Comparison of ENCODE assay signal across 12 cellular contexts in the genomic region with DNA sequence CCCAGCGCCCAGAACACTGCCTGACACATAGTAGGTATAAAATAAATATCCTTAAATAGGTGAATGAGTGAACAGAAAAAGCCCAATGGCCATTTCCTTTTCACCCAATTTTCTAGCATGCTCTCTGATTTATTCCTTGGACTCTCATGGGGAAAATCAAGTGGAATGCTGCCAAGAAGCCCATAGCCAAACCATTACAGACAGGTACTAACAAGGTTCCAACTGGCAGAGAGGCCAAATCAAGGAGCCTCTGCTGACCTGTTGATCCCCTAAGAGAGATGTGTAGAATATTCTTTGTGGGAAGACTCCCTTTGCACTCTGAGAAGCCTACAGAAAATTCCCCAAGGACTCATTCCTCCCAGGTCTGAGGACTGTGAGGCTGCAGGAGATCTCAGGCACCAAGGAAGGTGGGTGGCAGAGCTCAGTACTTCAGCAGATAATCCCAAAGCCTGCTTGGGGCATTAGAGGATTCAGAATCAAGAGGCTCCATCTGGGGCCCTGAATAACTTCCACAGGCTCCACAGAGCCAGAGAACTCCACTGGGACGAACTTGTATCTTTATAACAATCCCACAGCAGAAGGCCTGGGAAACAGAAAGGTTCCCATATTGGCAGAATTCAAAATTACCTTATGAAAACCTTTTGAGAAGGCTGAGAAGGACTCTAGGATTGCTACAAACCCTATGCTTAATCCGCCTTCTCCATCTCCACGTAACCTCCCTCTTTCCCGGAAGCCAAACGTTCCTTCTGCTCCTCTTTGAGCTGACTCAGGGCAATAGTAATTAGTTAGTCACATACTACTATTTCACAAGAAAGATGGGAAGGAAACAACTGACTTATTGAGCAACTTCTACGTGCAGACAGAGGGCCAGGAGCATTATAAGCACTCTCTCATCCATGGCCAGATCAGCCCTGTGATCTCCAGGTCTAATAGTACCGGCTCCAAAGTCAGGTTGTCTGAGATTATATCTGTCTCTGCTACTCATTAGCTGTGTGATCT. TPM values are rescaled to one million over a fixed set of nuclear protein-coding genes. Genes with fewer than 3 reads are reported as not detected.
DNase-seq lines count a peak whose midpoint lies in the region; ATAC-seq and TF ChIP-seq lines count a peak whose summit lies in the region.
"Had no signal": no experiment of that assay in that cellular context is flagged by ENCODE, and none has a peak within 500 bp of the region (broad histone marks: within the 10 kb centered on the region; RNA-seq: fewer than 3 reads in every experiment).

No MANE protein-coding gene starts in this region.

- intact Hi-C loops in colonic mucosa (cut with DNase I): no loop called here

- TF ChIP-seq POLR2A in Peyer's patch (IDR thresholded peaks at IDR 0.05): no peak

- H3K9ac ChIP-seq in colonic mucosa (ENCODE audit: low read depth in 2 of 2, low read length in 2 of 2): no peak overlapping the region

- TF ChIP-seq CTCF in colonic mucosa (IDR thresholded peaks at IDR 0.05) (no peak), osteoblast (IDR thresholded peaks at IDR 0.05; ENCODE audit: extremely low read depth, low read depth, low read length) (no peak), Peyer's patch (IDR thresholded peaks at IDR 0.05) (no peak)

- no peak overlapping the region for H2AFZ ChIP-seq in osteoblast (ENCODE audit: low read length)

- ATAC-seq in HG02840 (IDR thresholded peaks at IDR 0.05; ENCODE audit: low FRiP score, unreplicated experiment): no peak
- ATAC-seq: activated CD4-positive, CD25-positive, alpha-beta regulatory T cell treated with anti-CD3 and anti-CD28 coated beads, Interleukin-2, amount 50 U/mL, for 24 hours; left lung had no signal

- no peaks in the 10 kb centered on the region for H3K27me3 ChIP-seq in colonic mucosa
- H3K27me3 ChIP-seq in osteoblast (ENCODE audit: insufficient read depth, low read length): no peaks in the 10 kb centered on the region
- H3K27me3 ChIP-seq in Peyer's patch: no peaks in the 10 kb centered on the region
- H3K27me3 ChIP-seq: left lung had no signal

- in situ Hi-C loops in Caki2 (cut with HindIII; ENCODE audit: low pct_unique_long_range_greater_than_20kb, low sequenced_read_pairs): no loop called here

- peak; percentile 54 for DNase-seq in Caki2 (ENCODE audit: low read depth)
- peak; percentile 86 for DNase-seq in NCI-H82 (lab: John Stamatoyannopoulos, UW)
- no peak for DNase-seq in colonic mucosa
- DNase-seq in osteoblast (ENCODE audit: insufficient read length, low spot score, missing footprints): peak; percentile 63
- DNase-seq in GOT3 (lab: John Stamatoyannopoulos, UW): no peak
- DNase-seq in activated CD4-positive, alpha-beta T cell treated with anti-CD3 and anti-CD28 coated beads, Interleukin-2, amount 50 U/mL, for 1 hour: no peak
- no peak for DNase-seq in Peyer's patch
- DNase-seq: activated naive CD4-positive, alpha-beta T cell treated with Interleukin-2 at 50 U/mL for 16 hours; Calu3; left lung had no signal

- no peaks in the 10 kb centered on the region for H4K20me1 ChIP-seq in osteoblast (ENCODE audit: insufficient read depth, low read length)

- no peaks in the 10 kb centered on the region for H3K9me3 ChIP-seq in colonic mucosa
- H3K9me3 ChIP-seq in osteoblast (ENCODE audit: low read depth, low read length): no peaks in the 10 kb centered on the region
- H3K9me3 ChIP-seq in Peyer's patch: no peaks in the 10 kb centered on the region

- H3K79me2 ChIP-seq in osteoblast (ENCODE audit: insufficient read depth, low read length): peaks cover 10% of the 10 kb centered on the region

- H3K36me3 ChIP-seq in colonic mucosa: no peaks in the 10 kb centered on the region
- no peaks in the 10 kb centered on the region for H3K36me3 ChIP-seq in osteoblast (ENCODE audit: insufficient read depth, low read length)
- no peaks in the 10 kb centered on the region for H3K36me3 ChIP-seq in Peyer's patch
- H3K36me3 ChIP-seq: left lung had no signal

- H3K4me3 ChIP-seq in colonic mucosa (no peak overlapping the region), osteoblast (ENCODE audit: insufficient read depth, low read length) (no peak overlapping the region), Peyer's patch (no peak overlapping the region)
- H3K4me3 ChIP-seq: left lung had no signal

- no peaks in the 10 kb centered on the region for H3K4me1 ChIP-seq in colonic mucosa
- peaks cover 47% of the 10 kb centered on the region for H3K4me1 ChIP-seq in osteoblast (ENCODE audit: insufficient read depth, low read length)
- H3K4me1 ChIP-seq in Peyer's patch: peaks cover 0 to 4% (median 0%) of the 10 kb centered on the region in 4 donors

- H3K4me2 ChIP-seq in osteoblast (ENCODE audit: insufficient read depth, low read length): no peak overlapping the region

- peak overlapping the region; percentile 5 for H3K27ac ChIP-seq in colonic mucosa
- H3K27ac ChIP-seq in osteoblast (ENCODE audit: low read depth, low read length): peak overlapping the region; percentile 96
- H3K27ac ChIP-seq in Peyer's patch: no peak overlapping the region

RNA-seq across cellular contexts. Expression of a gene that starts 34.5 kb away (rescaled TPM):
- 0.24 and 20.2 TPM in 2 replicates for total RNA-seq in Caki2 (2014; rRNA removed; shearing (Covaris generic); ENCODE audit: low replicate concordance)
- total RNA-seq in colonic mucosa: 1 to 10 TPM; 4.4 to 7.6 TPM
- total RNA-seq in osteoblast: 18.8 and 25.0 TPM in 2 replicates
- total RNA-seq in Peyer's patch: 10 to 100 TPM in 2 of 4 donors, 1 to 10 TPM in 2; 3.5 to 22.3 (median 11.8) TPM

Comparison
In these comparisons a context has a peak if more than half of its experiments do, and no peak if none do; other contexts are left out.
1. DNase-seq: peak in Caki2 (single experiment), NCI-H82 (single experiment) and osteoblast (single experiment); none in colonic mucosa (single experiment), GOT3 (single experiment), activated CD4-positive, alpha-beta T cell treated with anti-CD3 and anti-CD28 coated beads, Interleukin-2, amount 50 U/mL, for 1 hour (single experiment) and Peyer's patch (0 of 3).
2. H3K27ac ChIP-seq: peak in colonic mucosa (single experiment) and osteoblast (single experiment); none in Peyer's patch (0 of 4).